In the genomic region with DNA sequence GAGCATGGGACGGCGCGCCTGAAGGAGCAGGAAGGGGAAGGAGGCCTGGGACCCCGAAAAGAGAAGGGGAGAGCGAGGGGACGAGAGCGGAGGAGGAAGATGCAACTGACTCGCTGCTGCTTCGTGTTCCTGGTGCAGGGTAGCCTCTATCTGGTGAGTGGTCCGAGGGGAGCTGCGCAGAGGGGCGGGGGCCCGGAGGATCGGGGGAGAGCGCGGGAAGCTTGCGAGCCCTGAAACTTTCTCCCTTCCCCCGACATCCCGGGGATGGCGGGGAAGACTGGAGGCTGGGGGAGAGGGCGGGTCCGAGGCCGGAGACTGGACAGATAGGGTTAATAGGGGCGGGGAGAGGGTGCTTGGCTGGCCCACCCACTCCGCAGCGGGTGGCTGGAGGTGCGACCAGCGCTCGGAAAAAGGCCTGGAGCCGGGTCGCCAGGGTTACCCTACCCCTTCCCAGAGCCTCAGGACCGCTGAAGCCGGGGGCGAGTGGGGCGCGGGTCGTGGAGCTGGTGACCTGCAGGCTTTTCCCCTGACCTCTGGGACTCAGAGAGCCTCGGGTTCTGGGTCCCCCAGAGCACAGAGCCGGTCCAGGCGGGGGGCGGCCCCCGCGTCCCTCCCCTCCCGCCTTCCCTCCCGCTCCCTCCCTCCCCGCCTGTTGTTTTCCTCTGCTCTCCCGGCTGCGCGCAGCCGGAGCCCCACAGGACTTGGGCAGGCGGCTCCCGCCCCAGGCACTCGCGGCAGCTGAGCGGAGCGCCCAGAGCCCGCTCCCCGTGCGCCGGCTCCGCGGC, we compare ENCODE assay signal across 8 cellular contexts. TPM values are rescaled to one million over a fixed set of nuclear protein-coding genes. Genes with fewer than 3 reads are reported as not detected.
DNase-seq lines count a peak whose midpoint lies in the region; ATAC-seq and TF ChIP-seq lines count a peak whose summit lies in the region.

No MANE protein-coding gene starts in this region.

- peaks cover 3% of the 10 kb centered on the region for H3K4me1 Mint-ChIP-seq in activated naive CD4-positive, alpha-beta T cell treated with anti-CD3 and anti-CD28 coated beads, Interleukin-2, amount 50 U/mL, for 24 hours

- no peaks in the 10 kb centered on the region for H3K27me3 ChIP-seq in esophagus (ENCODE audit: control insufficient read depth in 1 of 2, insufficient read depth in 2 of 2, low read length in 2 of 2)

- peak overlapping the region; percentile 67 to 74 for H3K27ac ChIP-seq in esophagus (ENCODE audit: low read depth in 2 of 2, low read length in 1 of 2)

- H3K27me3 Mint-ChIP-seq in activated naive CD4-positive, alpha-beta T cell treated with anti-CD3 and anti-CD28 coated beads, Interleukin-2, amount 50 U/mL, for 24 hours: peaks cover 23% of the 10 kb centered on the region

- peak overlapping the region; percentile 45 to 56 for H3K4me3 ChIP-seq in esophagus (ENCODE audit: low read depth in 1 of 2, low read length in 2 of 2)

- no peaks in the 10 kb centered on the region for H3K36me3 Mint-ChIP-seq in activated naive CD4-positive, alpha-beta T cell treated with anti-CD3 and anti-CD28 coated beads, Interleukin-2, amount 50 U/mL, for 24 hours

- peaks cover 8 to 13% of the 10 kb centered on the region in 2 donors for H3K4me1 ChIP-seq in esophagus (ENCODE audit: control insufficient read depth in 2 of 2, insufficient read depth in 2 of 2, low read length in 1 of 2)

- ATAC-seq in SK-N-SH treated with all-trans-retinoic acid at 6 μM for 48 hours (peak; percentile 79), HG03139 (IDR thresholded peaks at IDR 0.05; ENCODE audit: unreplicated experiment) (no peak)

- H3K36me3 ChIP-seq in esophagus (ENCODE audit: control insufficient read depth in 2 of 2, insufficient read depth in 2 of 2, low read length in 1 of 2): no peaks in the 10 kb centered on the region

- peak overlapping the region; percentile 70 for H3K4me3 Mint-ChIP-seq in activated naive CD4-positive, alpha-beta T cell treated with anti-CD3 and anti-CD28 coated beads, Interleukin-2, amount 50 U/mL, for 24 hours

- 1% methylated on average over 36 to 62 of the region's 62 CpGs for WGBS in esophagus, 2 donors

- no peak overlapping the region for H3K27ac Mint-ChIP-seq in activated naive CD4-positive, alpha-beta T cell treated with anti-CD3 and anti-CD28 coated beads, Interleukin-2, amount 50 U/mL, for 24 hours

- H3K9me3 ChIP-seq in esophagus (ENCODE audit: control insufficient read depth in 2 of 2, insufficient read depth in 1 of 2, low read depth in 1 of 2, low read length in 1 of 2): no peaks in the 10 kb centered on the region

- DNase-seq in activated naive CD4-positive, alpha-beta T cell treated with Interleukin-2 at 50 U/mL for 16 hours: no peak
- DNase-seq in myocyte (ENCODE audit: low read depth): peak; percentile 62
- DNase-seq in GOT3 (lab: John Stamatoyannopoulos, UW): no peak
- no peak for DNase-seq in activated CD4-positive, alpha-beta T cell treated with anti-CD3 and anti-CD28 coated beads for 48 hours

- no peaks in the 10 kb centered on the region for H3K9me3 Mint-ChIP-seq in activated naive CD4-positive, alpha-beta T cell treated with anti-CD3 and anti-CD28 coated beads, Interleukin-2, amount 50 U/mL, for 24 hours

TF ChIP-seq in SK-N-SH treated with all-trans-retinoic acid at 6 μM for 48 hours, 23 proteins besides CTCF, POLR2A, EP300 and RAD21:
- TF ChIP-seq PPARA (CRISPR knock-in tag; IDR thresholded peaks at IDR 0.05; ENCODE audit: borderline replicate concordance) (no peak), ARNTL (CRISPR knock-in tag; IDR thresholded peaks at IDR 0.05; ENCODE audit: borderline replicate concordance, low read depth) (no peak), RARB (CRISPR knock-in tag; IDR thresholded peaks at IDR 0.05) (no peak), TCF4 (CRISPR knock-in tag; IDR thresholded peaks at IDR 0.05; ENCODE audit: borderline replicate concordance) (no peak), OSR1 (CRISPR knock-in tag; IDR thresholded peaks at IDR 0.05) (no peak), POU6F1 (CRISPR knock-in tag; IDR thresholded peaks at IDR 0.05; ENCODE audit: borderline replicate concordance, low read depth) (no peak), ZFP3 (CRISPR knock-in tag; IDR thresholded peaks at IDR 0.05) (no peak), GLIS3 (CRISPR knock-in tag; IDR thresholded peaks at IDR 0.05) (no peak), TOX (CRISPR knock-in tag; IDR thresholded peaks at IDR 0.05; ENCODE audit: borderline replicate concordance) (no peak), ZNF8 (CRISPR knock-in tag; IDR thresholded peaks at IDR 0.05) (no peak), BACH2 (CRISPR knock-in tag; IDR thresholded peaks at IDR 0.05; ENCODE audit: borderline replicate concordance) (no peak), ISL1 (CRISPR knock-in tag; IDR thresholded peaks at IDR 0.05) (no peak), CSDC2 (CRISPR knock-in tag; IDR thresholded peaks at IDR 0.05) (no peak), ESRRG (CRISPR knock-in tag; IDR thresholded peaks at IDR 0.05) (no peak), ZFP30 (CRISPR knock-in tag; IDR thresholded peaks at IDR 0.05) (no peak), ZNF70 (CRISPR knock-in tag; IDR thresholded peaks at IDR 0.05) (no peak), SNAI2 (CRISPR knock-in tag; IDR thresholded peaks at IDR 0.05) (no peak)
- TF ChIP-seq, protein P1, sequence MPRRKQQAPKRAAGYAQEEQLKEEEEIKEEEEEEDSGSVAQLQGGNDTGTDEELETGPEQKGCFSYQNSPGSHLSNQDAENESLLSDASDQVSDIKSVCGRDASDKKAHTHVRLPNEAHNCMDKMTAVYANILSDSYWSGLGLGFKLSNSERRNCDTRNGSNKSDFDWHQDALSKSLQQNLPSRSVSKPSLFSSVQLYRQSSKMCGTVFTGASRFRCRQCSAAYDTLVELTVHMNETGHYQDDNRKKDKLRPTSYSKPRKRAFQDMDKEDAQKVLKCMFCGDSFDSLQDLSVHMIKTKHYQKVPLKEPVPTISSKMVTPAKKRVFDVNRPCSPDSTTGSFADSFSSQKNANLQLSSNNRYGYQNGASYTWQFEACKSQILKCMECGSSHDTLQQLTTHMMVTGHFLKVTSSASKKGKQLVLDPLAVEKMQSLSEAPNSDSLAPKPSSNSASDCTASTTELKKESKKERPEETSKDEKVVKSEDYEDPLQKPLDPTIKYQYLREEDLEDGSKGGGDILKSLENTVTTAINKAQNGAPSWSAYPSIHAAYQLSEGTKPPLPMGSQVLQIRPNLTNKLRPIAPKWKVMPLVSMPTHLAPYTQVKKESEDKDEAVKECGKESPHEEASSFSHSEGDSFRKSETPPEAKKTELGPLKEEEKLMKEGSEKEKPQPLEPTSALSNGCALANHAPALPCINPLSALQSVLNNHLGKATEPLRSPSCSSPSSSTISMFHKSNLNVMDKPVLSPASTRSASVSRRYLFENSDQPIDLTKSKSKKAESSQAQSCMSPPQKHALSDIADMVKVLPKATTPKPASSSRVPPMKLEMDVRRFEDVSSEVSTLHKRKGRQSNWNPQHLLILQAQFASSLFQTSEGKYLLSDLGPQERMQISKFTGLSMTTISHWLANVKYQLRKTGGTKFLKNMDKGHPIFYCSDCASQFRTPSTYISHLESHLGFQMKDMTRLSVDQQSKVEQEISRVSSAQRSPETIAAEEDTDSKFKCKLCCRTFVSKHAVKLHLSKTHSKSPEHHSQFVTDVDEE (CRISPR knock-in tag; IDR thresholded peaks at IDR 0.05): no peak
- TF ChIP-seq, protein P2, sequence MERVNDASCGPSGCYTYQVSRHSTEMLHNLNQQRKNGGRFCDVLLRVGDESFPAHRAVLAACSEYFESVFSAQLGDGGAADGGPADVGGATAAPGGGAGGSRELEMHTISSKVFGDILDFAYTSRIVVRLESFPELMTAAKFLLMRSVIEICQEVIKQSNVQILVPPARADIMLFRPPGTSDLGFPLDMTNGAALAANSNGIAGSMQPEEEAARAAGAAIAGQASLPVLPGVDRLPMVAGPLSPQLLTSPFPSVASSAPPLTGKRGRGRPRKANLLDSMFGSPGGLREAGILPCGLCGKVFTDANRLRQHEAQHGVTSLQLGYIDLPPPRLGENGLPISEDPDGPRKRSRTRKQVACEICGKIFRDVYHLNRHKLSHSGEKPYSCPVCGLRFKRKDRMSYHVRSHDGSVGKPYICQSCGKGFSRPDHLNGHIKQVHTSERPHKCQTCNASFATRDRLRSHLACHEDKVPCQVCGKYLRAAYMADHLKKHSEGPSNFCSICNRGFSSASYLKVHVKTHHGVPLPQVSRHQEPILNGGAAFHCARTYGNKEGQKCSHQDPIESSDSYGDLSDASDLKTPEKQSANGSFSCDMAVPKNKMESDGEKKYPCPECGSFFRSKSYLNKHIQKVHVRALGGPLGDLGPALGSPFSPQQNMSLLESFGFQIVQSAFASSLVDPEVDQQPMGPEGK (CRISPR knock-in tag; IDR thresholded peaks at IDR 0.05; ENCODE audit: borderline replicate concordance): no peak
- TF ChIP-seq, protein P3, sequence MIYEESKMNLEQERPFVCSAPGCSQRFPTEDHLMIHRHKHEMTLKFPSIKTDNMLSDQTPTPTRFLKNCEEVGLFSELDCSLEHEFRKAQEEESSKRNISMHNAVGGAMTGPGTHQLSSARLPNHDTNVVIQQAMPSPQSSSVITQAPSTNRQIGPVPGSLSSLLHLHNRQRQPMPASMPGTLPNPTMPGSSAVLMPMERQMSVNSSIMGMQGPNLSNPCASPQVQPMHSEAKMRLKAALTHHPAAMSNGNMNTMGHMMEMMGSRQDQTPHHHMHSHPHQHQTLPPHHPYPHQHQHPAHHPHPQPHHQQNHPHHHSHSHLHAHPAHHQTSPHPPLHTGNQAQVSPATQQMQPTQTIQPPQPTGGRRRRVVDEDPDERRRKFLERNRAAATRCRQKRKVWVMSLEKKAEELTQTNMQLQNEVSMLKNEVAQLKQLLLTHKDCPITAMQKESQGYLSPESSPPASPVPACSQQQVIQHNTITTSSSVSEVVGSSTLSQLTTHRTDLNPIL (CRISPR knock-in tag; IDR thresholded peaks at IDR 0.05; ENCODE audit: low read depth): no peak

RNA-seq across cellular contexts. Expression of gene NXPH3, which starts 0.6 kb away (rescaled TPM):
- 1 to 10 TPM in 1 of 2 donors, under 1 TPM in 1; 0.69 to 2.2 TPM for polyA plus RNA-seq in esophagus
- not detected in 2 replicates for total RNA-seq in myocyte
- 0.08 TPM for polyA plus RNA-seq in myocyte (2012)
